In genomic region chr7:103594186-103594585, GRCh38 we compare ENCODE assay signal across 24 cellular contexts.
"Had no signal": no experiment of that assay in that cellular context is flagged by ENCODE, and none has a peak within 500 bp of the region (broad histone marks: within the 10 kb centered on the region; RNA-seq: fewer than 3 reads in every experiment).

No MANE protein-coding gene starts in this region.

- H3K4me1 Mint-ChIP-seq: activated B cell treated with CpG ODN at 0.5 μM for 24 hours; activated CD4-positive, alpha-beta T cell treated with anti-CD3 and anti-CD28 coated beads, Interleukin-2, amount 10 ng/mL, durations not matched to agents 24 days and 14 days; brain; central memory CD8-positive, alpha-beta T cell; T-helper 17 cell had no signal

- H3K36me3 Mint-ChIP-seq: activated naive CD8-positive, alpha-beta T cell; brain had no signal

- H3K4me3 ChIP-seq: PC-9 had no signal

- H3K9me3 Mint-ChIP-seq: activated CD4-positive, alpha-beta T cell treated with anti-CD3 and anti-CD28 coated beads, Interleukin-2, amount 10 ng/mL, durations not matched to agents 24 days and 14 days; activated T-cell treated with anti-CD3 and anti-CD28 coated beads, Interleukin-2, amount 50 U/mL, for 4 hours; central memory CD8-positive, alpha-beta T cell had no signal

- H3K27me3 Mint-ChIP-seq: activated B cell treated with CpG ODN at 0.5 μM for 24 hours had no signal

- ATAC-seq: activated T-cell treated with anti-CD3 and anti-CD28 coated beads, Interleukin-2, amount 50 U/mL, for 4 hours; T-helper 17 cell had no signal

- H3K27ac Mint-ChIP-seq: activated B cell treated with CpG ODN at 0.5 μM for 24 hours; activated CD4-positive, alpha-beta T cell treated with anti-CD3 and anti-CD28 coated beads, Interleukin-2, amount 10 ng/mL, durations not matched to agents 24 days and 14 days; activated naive CD8-positive, alpha-beta T cell; brain; T-helper 17 cell had no signal

- H3K27ac ChIP-seq: PC-9 had no signal

- H3K4me3 Mint-ChIP-seq: activated B cell treated with CpG ODN at 0.5 μM for 24 hours; activated CD4-positive, alpha-beta T cell treated with anti-CD3 and anti-CD28 coated beads, Interleukin-2, amount 10 ng/mL, durations not matched to agents 24 days and 14 days; activated naive CD8-positive, alpha-beta T cell; activated T-cell treated with anti-CD3 and anti-CD28 coated beads, Interleukin-2, amount 50 U/mL, for 4 hours; brain; central memory CD8-positive, alpha-beta T cell; T-helper 17 cell had no signal

- DNase-seq: activated B cell treated with CpG ODN at 0.5 μM for 24 hours; activated CD4-positive, alpha-beta T cell treated with anti-CD3 and anti-CD28 coated beads for 1 hour; activated CD4-positive, alpha-beta T cell treated with anti-CD3 and anti-CD28 coated beads, Interleukin-2, amount 10 ng/mL, durations not matched to agents 24 days and 14 days; activated CD4-positive, alpha-beta T cell treated with anti-CD3 and anti-CD28 coated beads, Interleukin-2, amount 50 U/mL, for 48 hours; activated CD8-positive, alpha-beta memory T cell treated with anti-CD3 and anti-CD28 coated beads for 24 hours; activated effector memory CD4-positive, alpha-beta T cell treated with anti-CD3 and anti-CD28 coated beads, Interleukin-2, amount 50 U/mL, for 16 hours; activated naive CD4-positive, alpha-beta T cell treated with Interleukin-2 at 50 U/mL for 16 hours; activated T-cell treated with anti-CD3 and anti-CD28 coated beads, Interleukin-2, amount 50 U/mL, for 4 hours; amygdala; cortex of kidney; NCI-H1417; NCI-H1930; NCI-H2107; NCI-H2171 treated with DMSO at 0.1 percent for 48 hours; NCI-H345; NCI-H510A; NCI-H69; PC-9; SHP77 treated with DMSO at 0.1 percent for 48 hours; T-helper 17 cell; T-helper 9 cell had no signal

- H2AFZ ChIP-seq: PC-9 had no signal

- H3K4me2 ChIP-seq: PC-9 had no signal
